ENCODE assay signal across 1 cellular context in the genomic region with DNA sequence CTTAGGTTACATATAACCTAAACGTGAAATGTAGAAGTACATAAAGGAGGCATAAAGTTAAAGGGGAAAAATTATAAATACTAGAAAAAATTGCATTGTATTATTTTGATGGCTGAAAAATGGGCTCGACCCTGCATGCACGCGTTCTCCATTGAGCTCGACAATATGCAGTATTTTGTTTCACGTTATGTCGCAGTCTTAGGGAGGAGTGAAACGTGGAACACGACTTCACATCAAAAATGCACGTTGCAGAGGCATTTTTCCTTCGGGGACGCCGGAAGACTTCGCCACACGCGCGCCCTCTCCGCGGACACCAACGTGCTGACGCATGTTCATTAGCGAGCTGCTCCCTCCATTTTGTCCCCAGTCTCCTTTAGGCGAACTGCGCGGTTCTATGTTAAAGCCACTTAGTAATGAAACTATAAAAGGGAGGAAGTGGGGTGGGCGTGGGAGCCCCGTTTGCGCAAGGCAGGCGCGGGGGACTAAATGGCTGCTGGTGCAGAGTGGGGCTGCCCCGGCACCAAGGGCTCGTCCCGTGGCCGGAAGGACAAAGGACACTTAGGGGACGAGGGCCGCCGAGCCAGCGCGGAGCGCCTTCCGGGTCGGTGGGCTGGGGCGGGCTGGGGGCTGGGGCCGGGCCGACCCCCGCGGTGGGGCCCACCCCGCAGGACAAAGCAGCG.
TF ChIP-seq lines count a peak whose summit lies in the region.

No MANE protein-coding gene starts in this region.

TF ChIP-seq in HepG2, 621 proteins besides CTCF, POLR2A, EP300 and RAD21 (continued from another document and continues in another):
- no peak for TF ChIP-seq NONO (IDR thresholded peaks at IDR 0.05)
- TF ChIP-seq NONO (CRISPR knock-in tag; conservative IDR thresholded peaks at IDR 0.05) = peak; percentile 74; the same call in 1 of the 2 replicates
- TF ChIP-seq ZBTB25 (CRISPR knock-in tag; IDR thresholded peaks at IDR 0.05) = 0 out of 2 replicates have a peak, but pooled peaks have one; percentile 51
- 0 out of 2 replicates have a peak, but pooled peaks have one; percentile 36 for TF ChIP-seq ZNF263 (CRISPR knock-in tag; IDR thresholded peaks at IDR 0.05)
- TF ChIP-seq PITX1 (CRISPR knock-in tag; IDR thresholded peaks at IDR 0.05) = peak; percentile 55; the same call in 1 of the 2 replicates
- TF ChIP-seq, protein P1, sequence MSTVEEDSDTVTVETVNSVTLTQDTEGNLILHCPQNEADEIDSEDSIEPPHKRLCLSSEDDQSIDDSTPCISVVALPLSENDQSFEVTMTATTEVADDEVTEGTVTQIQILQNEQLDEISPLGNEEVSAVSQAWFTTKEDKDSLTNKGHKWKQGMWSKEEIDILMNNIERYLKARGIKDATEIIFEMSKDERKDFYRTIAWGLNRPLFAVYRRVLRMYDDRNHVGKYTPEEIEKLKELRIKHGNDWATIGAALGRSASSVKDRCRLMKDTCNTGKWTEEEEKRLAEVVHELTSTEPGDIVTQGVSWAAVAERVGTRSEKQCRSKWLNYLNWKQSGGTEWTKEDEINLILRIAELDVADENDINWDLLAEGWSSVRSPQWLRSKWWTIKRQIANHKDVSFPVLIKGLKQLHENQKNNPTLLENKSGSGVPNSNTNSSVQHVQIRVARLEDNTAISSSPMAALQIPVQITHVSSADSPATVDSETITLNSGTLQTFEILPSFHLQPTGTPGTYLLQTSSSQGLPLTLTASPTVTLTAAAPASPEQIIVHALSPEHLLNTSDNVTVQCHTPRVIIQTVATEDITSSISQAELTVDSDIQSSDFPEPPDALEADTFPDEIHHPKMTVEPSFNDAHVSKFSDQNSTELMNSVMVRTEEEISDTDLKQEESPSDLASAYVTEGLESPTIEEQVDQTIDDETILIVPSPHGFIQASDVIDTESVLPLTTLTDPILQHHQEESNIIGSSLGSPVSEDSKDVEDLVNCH (CRISPR knock-in tag; IDR thresholded peaks at IDR 0.05) = no peak
- no peak for TF ChIP-seq HOXA9 (CRISPR knock-in tag; IDR thresholded peaks at IDR 0.05; ENCODE audit: borderline replicate concordance)
- TF ChIP-seq KAT8 (CRISPR knock-in tag; IDR thresholded peaks at IDR 0.05) = peak; percentile 84
- TF ChIP-seq, protein P2, sequence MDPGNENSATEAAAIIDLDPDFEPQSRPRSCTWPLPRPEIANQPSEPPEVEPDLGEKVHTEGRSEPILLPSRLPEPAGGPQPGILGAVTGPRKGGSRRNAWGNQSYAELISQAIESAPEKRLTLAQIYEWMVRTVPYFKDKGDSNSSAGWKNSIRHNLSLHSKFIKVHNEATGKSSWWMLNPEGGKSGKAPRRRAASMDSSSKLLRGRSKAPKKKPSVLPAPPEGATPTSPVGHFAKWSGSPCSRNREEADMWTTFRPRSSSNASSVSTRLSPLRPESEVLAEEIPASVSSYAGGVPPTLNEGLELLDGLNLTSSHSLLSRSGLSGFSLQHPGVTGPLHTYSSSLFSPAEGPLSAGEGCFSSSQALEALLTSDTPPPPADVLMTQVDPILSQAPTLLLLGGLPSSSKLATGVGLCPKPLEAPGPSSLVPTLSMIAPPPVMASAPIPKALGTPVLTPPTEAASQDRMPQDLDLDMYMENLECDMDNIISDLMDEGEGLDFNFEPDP (CRISPR knock-in tag; conservative IDR thresholded peaks at IDR 0.05) = no peak
- peak; percentile 95 for TF ChIP-seq ZBTB7B (CRISPR knock-in tag; IDR thresholded peaks at IDR 0.05)
- TF ChIP-seq ZBTB38 (CRISPR knock-in tag; IDR thresholded peaks at IDR 0.05) = peak; percentile 82
- TF ChIP-seq, protein P3, sequence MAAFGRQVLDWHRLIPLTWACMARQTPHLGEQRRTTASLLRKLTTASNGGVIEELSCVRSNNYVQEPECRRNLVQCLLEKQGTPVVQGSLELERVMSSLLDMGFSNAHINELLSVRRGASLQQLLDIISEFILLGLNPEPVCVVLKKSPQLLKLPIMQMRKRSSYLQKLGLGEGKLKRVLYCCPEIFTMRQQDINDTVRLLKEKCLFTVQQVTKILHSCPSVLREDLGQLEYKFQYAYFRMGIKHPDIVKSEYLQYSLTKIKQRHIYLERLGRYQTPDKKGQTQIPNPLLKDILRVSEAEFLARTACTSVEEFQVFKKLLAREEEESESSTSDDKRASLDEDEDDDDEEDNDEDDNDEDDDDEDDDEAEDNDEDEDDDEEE (CRISPR knock-in tag; IDR thresholded peaks at IDR 0.05) = 0 out of 2 replicates have a peak, but pooled peaks have one; percentile 72
- TF ChIP-seq RBM22 (optimal IDR thresholded peaks at IDR 0.05; ENCODE audit: low read length) = peak; percentile 75
- peak; percentile 76 for TF ChIP-seq ERF (CRISPR knock-in tag; IDR thresholded peaks at IDR 0.05)
- no peak for TF ChIP-seq HCFC1 (IDR thresholded peaks at IDR 0.05; ENCODE audit: low read depth, low read length)
- peak; percentile 72 for TF ChIP-seq ZNF350 (CRISPR knock-in tag; IDR thresholded peaks at IDR 0.05; ENCODE audit: borderline replicate concordance, low read depth)
- TF ChIP-seq ZNF143 (CRISPR knock-in tag; IDR thresholded peaks at IDR 0.05) = peak; percentile 37; the same call in 1 of the 2 replicates
- TF ChIP-seq ZFY (CRISPR knock-in tag; IDR thresholded peaks at IDR 0.05) = no peak; the same call in 1 of the 2 replicates
- TF ChIP-seq ONECUT2 (CRISPR knock-in tag; IDR thresholded peaks at IDR 0.05) = peak; percentile 56
- TF ChIP-seq TBL1XR1 (IDR thresholded peaks at IDR 0.05; ENCODE audit: borderline replicate concordance, low read length, partially characterized antibody) = peak; percentile 63
- TF ChIP-seq ZNF816 (CRISPR knock-in tag; IDR thresholded peaks at IDR 0.05; ENCODE audit: borderline replicate concordance) = no peak; the same call in 1 of the 2 replicates
- TF ChIP-seq TBX2 (CRISPR knock-in tag; IDR thresholded peaks at IDR 0.05; ENCODE audit: borderline replicate concordance) = peak; percentile 80
- 0 out of 2 replicates have a peak, but pooled peaks have one; percentile 66 for TF ChIP-seq ZNF782 (CRISPR knock-in tag; IDR thresholded peaks at IDR 0.05; ENCODE audit: borderline replicate concordance)
- no peak for TF ChIP-seq BATF2 (CRISPR knock-in tag; IDR thresholded peaks at IDR 0.05)
- peak; percentile 82 for TF ChIP-seq MIXL1 (CRISPR knock-in tag; IDR thresholded peaks at IDR 0.05)
- TF ChIP-seq ZNF264 (CRISPR knock-in tag; IDR thresholded peaks at IDR 0.05) = peak; percentile 46; the same call in 1 of the 2 replicates
- TF ChIP-seq KDM3A (CRISPR knock-in tag; IDR thresholded peaks at IDR 0.05; ENCODE audit: low read depth) = 0 out of 2 replicates have a peak, but pooled peaks have one; percentile 58
- TF ChIP-seq MTA1 (CRISPR knock-in tag; IDR thresholded peaks at IDR 0.05; ENCODE audit: borderline replicate concordance) = peak; percentile 84; the same call in 1 of the 2 replicates
- TF ChIP-seq CEBPB (IDR thresholded peaks at IDR 0.05; ENCODE audit: borderline replicate concordance, low read depth, low read length) = peak; percentile 91
- TF ChIP-seq AGO1 (IDR thresholded peaks at IDR 0.05; ENCODE audit: low read depth, low read length, poor library complexity, severe bottlenecking) = no peak
- TF ChIP-seq ZNF136 (CRISPR knock-in tag; IDR thresholded peaks at IDR 0.05; ENCODE audit: low read depth) = 0 out of 2 replicates have a peak, but pooled peaks have one; percentile 80
- TF ChIP-seq, protein P4, sequence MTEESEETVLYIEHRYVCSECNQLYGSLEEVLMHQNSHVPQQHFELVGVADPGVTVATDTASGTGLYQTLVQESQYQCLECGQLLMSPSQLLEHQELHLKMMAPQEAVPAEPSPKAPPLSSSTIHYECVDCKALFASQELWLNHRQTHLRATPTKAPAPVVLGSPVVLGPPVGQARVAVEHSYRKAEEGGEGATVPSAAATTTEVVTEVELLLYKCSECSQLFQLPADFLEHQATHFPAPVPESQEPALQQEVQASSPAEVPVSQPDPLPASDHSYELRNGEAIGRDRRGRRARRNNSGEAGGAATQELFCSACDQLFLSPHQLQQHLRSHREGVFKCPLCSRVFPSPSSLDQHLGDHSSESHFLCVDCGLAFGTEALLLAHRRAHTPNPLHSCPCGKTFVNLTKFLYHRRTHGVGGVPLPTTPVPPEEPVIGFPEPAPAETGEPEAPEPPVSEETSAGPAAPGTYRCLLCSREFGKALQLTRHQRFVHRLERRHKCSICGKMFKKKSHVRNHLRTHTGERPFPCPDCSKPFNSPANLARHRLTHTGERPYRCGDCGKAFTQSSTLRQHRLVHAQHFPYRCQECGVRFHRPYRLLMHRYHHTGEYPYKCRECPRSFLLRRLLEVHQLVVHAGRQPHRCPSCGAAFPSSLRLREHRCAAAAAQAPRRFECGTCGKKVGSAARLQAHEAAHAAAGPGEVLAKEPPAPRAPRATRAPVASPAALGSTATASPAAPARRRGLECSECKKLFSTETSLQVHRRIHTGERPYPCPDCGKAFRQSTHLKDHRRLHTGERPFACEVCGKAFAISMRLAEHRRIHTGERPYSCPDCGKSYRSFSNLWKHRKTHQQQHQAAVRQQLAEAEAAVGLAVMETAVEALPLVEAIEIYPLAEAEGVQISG (CRISPR knock-in tag; IDR thresholded peaks at IDR 0.05) = peak; percentile 44; the same call in 1 of the 2 replicates
- TF ChIP-seq DBP (CRISPR knock-in tag; IDR thresholded peaks at IDR 0.05; ENCODE audit: not compliant biosample characterization) = peak; percentile 60
- TF ChIP-seq CBX2 (IDR thresholded peaks at IDR 0.05; ENCODE audit: low read depth, low read length) = no peak
- 0 out of 2 replicates have a peak, but pooled peaks have one; percentile 36 for TF ChIP-seq CBX2 (CRISPR knock-in tag; IDR thresholded peaks at IDR 0.05; ENCODE audit: low read depth)
- peak; percentile 30 for TF ChIP-seq IRF2 (CRISPR knock-in tag; IDR thresholded peaks at IDR 0.05)
- TF ChIP-seq, protein P5, sequence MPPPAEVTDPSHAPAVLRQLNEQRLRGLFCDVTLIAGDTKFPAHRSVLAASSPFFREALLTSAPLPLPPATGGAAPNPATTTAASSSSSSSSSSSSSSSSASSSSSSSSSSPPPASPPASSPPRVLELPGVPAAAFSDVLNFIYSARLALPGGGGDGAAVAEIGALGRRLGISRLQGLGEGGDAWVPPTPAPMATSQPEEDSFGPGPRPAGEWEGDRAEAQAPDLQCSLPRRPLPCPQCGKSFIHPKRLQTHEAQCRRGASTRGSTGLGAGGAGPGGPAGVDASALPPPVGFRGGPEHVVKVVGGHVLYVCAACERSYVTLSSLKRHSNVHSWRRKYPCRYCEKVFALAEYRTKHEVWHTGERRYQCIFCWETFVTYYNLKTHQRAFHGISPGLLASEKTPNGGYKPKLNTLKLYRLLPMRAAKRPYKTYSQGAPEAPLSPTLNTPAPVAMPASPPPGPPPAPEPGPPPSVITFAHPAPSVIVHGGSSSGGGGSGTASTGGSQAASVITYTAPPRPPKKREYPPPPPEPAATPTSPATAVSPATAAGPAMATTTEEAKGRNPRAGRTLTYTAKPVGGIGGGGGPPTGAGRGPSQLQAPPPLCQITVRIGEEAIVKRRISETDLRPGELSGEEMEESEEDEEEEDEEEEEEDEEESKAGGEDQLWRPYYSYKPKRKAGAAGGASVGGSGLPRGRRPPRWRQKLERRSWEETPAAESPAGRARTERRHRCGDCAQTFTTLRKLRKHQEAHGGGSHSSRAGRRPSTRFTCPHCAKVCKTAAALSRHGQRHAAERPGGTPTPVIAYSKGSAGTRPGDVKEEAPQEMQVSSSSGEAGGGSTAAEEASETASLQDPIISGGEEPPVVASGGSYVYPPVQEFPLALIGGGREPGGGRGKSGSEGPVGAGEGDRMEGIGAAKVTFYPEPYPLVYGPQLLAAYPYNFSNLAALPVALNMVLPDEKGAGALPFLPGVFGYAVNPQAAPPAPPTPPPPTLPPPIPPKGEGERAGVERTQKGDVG (CRISPR knock-in tag; IDR thresholded peaks at IDR 0.05; ENCODE audit: borderline replicate concordance) = peak; percentile 59; the same call in 1 of the 2 replicates
- TF ChIP-seq HHEX (CRISPR knock-in tag; IDR thresholded peaks at IDR 0.05) = no peak
- peak; percentile 32; the same call in 1 of the 2 replicates for TF ChIP-seq DR1 (CRISPR knock-in tag; IDR thresholded peaks at IDR 0.05)
- peak; percentile 67 for TF ChIP-seq TCF7 (IDR thresholded peaks at IDR 0.05; ENCODE audit: low read depth)
- TF ChIP-seq, protein P6, sequence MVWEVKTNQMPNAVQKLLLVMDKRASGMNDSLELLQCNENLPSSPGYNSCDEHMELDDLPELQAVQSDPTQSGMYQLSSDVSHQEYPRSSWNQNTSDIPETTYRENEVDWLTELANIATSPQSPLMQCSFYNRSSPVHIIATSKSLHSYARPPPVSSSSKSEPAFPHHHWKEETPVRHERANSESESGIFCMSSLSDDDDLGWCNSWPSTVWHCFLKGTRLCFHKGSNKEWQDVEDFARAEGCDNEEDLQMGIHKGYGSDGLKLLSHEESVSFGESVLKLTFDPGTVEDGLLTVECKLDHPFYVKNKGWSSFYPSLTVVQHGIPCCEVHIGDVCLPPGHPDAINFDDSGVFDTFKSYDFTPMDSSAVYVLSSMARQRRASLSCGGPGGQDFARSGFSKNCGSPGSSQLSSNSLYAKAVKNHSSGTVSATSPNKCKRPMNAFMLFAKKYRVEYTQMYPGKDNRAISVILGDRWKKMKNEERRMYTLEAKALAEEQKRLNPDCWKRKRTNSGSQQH (CRISPR knock-in tag; IDR thresholded peaks at IDR 0.05; ENCODE audit: low read depth) = peak; percentile 79; the same call in 1 of the 2 replicates
- TF ChIP-seq SRSF1 (optimal IDR thresholded peaks at IDR 0.05; ENCODE audit: low read depth, low read length) = peak; percentile 3
- 0 out of 2 replicates have a peak, but pooled peaks have one; percentile 55 for TF ChIP-seq ZBTB42 (CRISPR knock-in tag; IDR thresholded peaks at IDR 0.05)
- no peak for TF ChIP-seq ZNF382 (CRISPR knock-in tag; IDR thresholded peaks at IDR 0.05; ENCODE audit: borderline replicate concordance)
- peak; percentile 91 for TF ChIP-seq ZNF747 (CRISPR knock-in tag; IDR thresholded peaks at IDR 0.05; ENCODE audit: borderline replicate concordance)
- TF ChIP-seq ZNF17 (CRISPR knock-in tag; IDR thresholded peaks at IDR 0.05) = no peak
- TF ChIP-seq RBM39 (IDR thresholded peaks at IDR 0.05; ENCODE audit: low read depth, low read length, poor library complexity, severe bottlenecking) = peak; percentile 79
